ENCODE assay signal across 8 cellular contexts in genomic region chr11:120186799-120187591, GRCh38. TPM values are rescaled to one million over a fixed set of nuclear protein-coding genes. Genes with fewer than 3 reads are reported as not detected.
DNase-seq lines count a peak whose midpoint lies in the region; ATAC-seq, FAIRE-seq and TF ChIP-seq lines count a peak whose summit lies in the region.

No MANE protein-coding gene starts in this region.

- peaks cover 36% of the 10 kb centered on the region for H3K27me3 ChIP-seq in foreskin keratinocyte

- peaks cover 5% of the 10 kb centered on the region for H3K4me1 ChIP-seq in foreskin keratinocyte

- peak overlapping the region; percentile 91 for H3K27ac ChIP-seq in foreskin keratinocyte
- peak overlapping the region in 19 of 21 experiments; percentile 41 to 85 (median 64) for H3K27ac ChIP-seq in skin epidermis

- no peak overlapping the region for H3K4me3 ChIP-seq in skin epidermis

- peak; percentile 4 for DNase-seq in NCI-H1694 treated with DMSO at 0.1 percent for 48 hours (lab: John Stamatoyannopoulos, UW)
- DNase-seq in NCI-H1694 (lab: John Stamatoyannopoulos, UW) = no peak
- no peak for DNase-seq in HTR-8/SVneo (ENCODE audit: insufficient read length, low spot score)
- DNase-seq in foreskin keratinocyte = peak; percentile 59 to 75
- DNase-seq in Ammon's horn (ENCODE audit: low spot score) = no peak

- no peak for TF ChIP-seq CTCF in foreskin keratinocyte (conservative IDR thresholded peaks at IDR 0.05)

- ATAC-seq in foreskin keratinocyte = peak; percentile 88
- ATAC-seq in HG02938 (IDR thresholded peaks at IDR 0.05; ENCODE audit: unreplicated experiment) = no peak
- ATAC-seq in GM19324 (IDR thresholded peaks at IDR 0.05; ENCODE audit: low FRiP score, unreplicated experiment) = no peak

- peak; percentile 70 for FAIRE-seq in HTR-8/SVneo (lab: Jason Lieb, UNC)

RNA-seq across cellular contexts. Expression of gene OAF, which starts 23.8 kb away (rescaled TPM):
- total RNA-seq in foreskin keratinocyte = 17.3 and 20.0 TPM in 2 replicates
- polyA plus RNA-seq in foreskin keratinocyte = 23.0 and 24.2 TPM in 2 replicates

RNA-seq across cellular contexts. Expression of gene TRIM29, which starts 49.1 kb away (rescaled TPM):
- 177 and 190 TPM in 2 replicates for total RNA-seq in foreskin keratinocyte
- polyA plus RNA-seq in foreskin keratinocyte = 211 and 233 TPM in 2 replicates

RNA-seq across cellular contexts. Expression of gene POU2F3, which starts 52.9 kb away (rescaled TPM):
- total RNA-seq in foreskin keratinocyte = 0.21 and 0.58 TPM in 2 replicates
- 0.17 and 0.27 TPM in 2 replicates for polyA plus RNA-seq in foreskin keratinocyte

Comparison
In these comparisons a context has a peak if more than half of its experiments do, and no peak if none do; other contexts are left out.
1. DNase-seq: peak in NCI-H1694 treated with DMSO at 0.1 percent for 48 hours (single experiment) and foreskin keratinocyte (2 of 2); none in NCI-H1694 (single experiment), HTR-8/SVneo (single experiment) and Ammon's horn (single experiment).